8 cellular contexts compared by ENCODE assay signal in genomic region chr7:103347507-103348267, GRCh38. TPM values are rescaled to one million over a fixed set of nuclear protein-coding genes. Genes with fewer than 3 reads are reported as not detected.
DNase-seq lines count a peak whose midpoint lies in the region; ATAC-seq, FAIRE-seq and TF ChIP-seq lines count a peak whose summit lies in the region.

TSS of gene PSMC2 (plus strand) at chr7:103347643. CDS start at chr7:103347712, 69 bp downstream.

- H3K27ac ChIP-seq in cardiac muscle cell (peak within 1 kb of the TSS; percentile 95), parathyroid adenoma (peak within 1 kb of the TSS; percentile 79), tibial artery (peak within 1 kb of the TSS; percentile 93 to 94)

- intact Hi-C loops in tibial artery (cut with DNase I; ENCODE audit: low total_unique reads) = no loop called here

- peak within 1 kb of the TSS; percentile 100 for H3K4me3 Mint-ChIP-seq in activated naive CD8-positive, alpha-beta T cell treated with anti-CD3 and anti-CD28 coated beads, Interleukin-2, amount 50 U/mL, for 24 hours

- H3K27ac Mint-ChIP-seq in activated naive CD8-positive, alpha-beta T cell treated with anti-CD3 and anti-CD28 coated beads, Interleukin-2, amount 50 U/mL, for 24 hours = peak within 1 kb of the TSS; percentile 99

- peak within 1 kb of the TSS; percentile 79 for H3K4me2 ChIP-seq in parathyroid adenoma (ENCODE audit: low read length)

- peaks cover 61% of the 10 kb centered on the region for H3K79me2 ChIP-seq in parathyroid adenoma

- ATAC-seq in HG02840 (IDR thresholded peaks at IDR 0.05; ENCODE audit: low FRiP score, unreplicated experiment) = peak; percentile 53
- peak; percentile 78 for ATAC-seq in activated naive CD8-positive, alpha-beta T cell treated with anti-CD3 and anti-CD28 coated beads, Interleukin-2, amount 50 U/mL, for 24 hours

- peak within 1 kb of the TSS; percentile 91 for H3K4me3 ChIP-seq in cardiac muscle cell
- peak within 1 kb of the TSS; percentile 76 for H3K4me3 ChIP-seq in parathyroid adenoma (ENCODE audit: low read depth, low read length)
- peak within 1 kb of the TSS; percentile 83 to 96 for H3K4me3 ChIP-seq in tibial artery

- no peaks in the 10 kb centered on the region for H3K27me3 Mint-ChIP-seq in activated naive CD8-positive, alpha-beta T cell treated with anti-CD3 and anti-CD28 coated beads, Interleukin-2, amount 50 U/mL, for 24 hours

- H3K4me1 Mint-ChIP-seq in activated naive CD8-positive, alpha-beta T cell treated with anti-CD3 and anti-CD28 coated beads, Interleukin-2, amount 50 U/mL, for 24 hours = peaks cover 64% of the 10 kb centered on the region

- TF ChIP-seq CTCF in cardiac muscle cell (IDR thresholded peaks at IDR 0.05; ENCODE audit: low read depth, low read length) = no peak
- TF ChIP-seq CTCF in parathyroid adenoma (IDR thresholded peaks at IDR 0.05) = no peak
- TF ChIP-seq CTCF in tibial artery (IDR thresholded peaks at IDR 0.05) = no peak

- H3K9me3 ChIP-seq in cardiac muscle cell (ENCODE audit: low read depth) = no peaks in the 10 kb centered on the region
- H3K9me3 ChIP-seq in parathyroid adenoma (ENCODE audit: control insufficient read depth, low read length) = no peaks in the 10 kb centered on the region
- no peaks in the 10 kb centered on the region for H3K9me3 ChIP-seq in tibial artery

- peak within 1 kb of the TSS; percentile 87 for H2AFZ ChIP-seq in parathyroid adenoma

- peak; percentile 36 for DNase-seq in GM12892 (ENCODE audit: insufficient read length)
- peak; percentile 79 for DNase-seq in NCI-H1436 (lab: John Stamatoyannopoulos, UW)
- DNase-seq in SW480 (ENCODE audit: low spot score) = peak; percentile 97
- DNase-seq in activated naive CD8-positive, alpha-beta T cell treated with anti-CD3 and anti-CD28 coated beads, Interleukin-2, amount 50 U/mL, for 24 hours = peak; percentile 79
- DNase-seq in cardiac muscle cell (ENCODE audit: low read depth in 1 of 2, low spot score in 1 of 2) = peak; percentile 82 to 94
- peak; percentile 81 to 87 for DNase-seq in tibial artery

- peak within 1 kb of the TSS; percentile 15 for H3K9ac ChIP-seq in parathyroid adenoma

- TF ChIP-seq POLR2A in GM12892 (IDR thresholded peaks at IDR 0.05; ENCODE audit: low read depth, low read length) = no peak; the same call in none of the 2 replicates

- H3K4me1 ChIP-seq in cardiac muscle cell (ENCODE audit: low read depth) (peaks cover 10% of the 10 kb centered on the region), parathyroid adenoma (peaks cover 7% of the 10 kb centered on the region), tibial artery (peaks cover 0 to 63% (median 50%) of the 10 kb centered on the region in 4 donors)

- H3K9me3 Mint-ChIP-seq in activated naive CD8-positive, alpha-beta T cell treated with anti-CD3 and anti-CD28 coated beads, Interleukin-2, amount 50 U/mL, for 24 hours = no peaks in the 10 kb centered on the region

- no peaks in the 10 kb centered on the region for H3K27me3 ChIP-seq in cardiac muscle cell
- H3K27me3 ChIP-seq in parathyroid adenoma (ENCODE audit: control insufficient read depth, insufficient read depth, low read length) = no peaks in the 10 kb centered on the region
- H3K27me3 ChIP-seq in tibial artery = no peaks in the 10 kb centered on the region

- no peaks in the 10 kb centered on the region for H3K36me3 ChIP-seq in cardiac muscle cell
- no peaks in the 10 kb centered on the region for H3K36me3 ChIP-seq in parathyroid adenoma (ENCODE audit: control insufficient read depth, insufficient read depth, low read length)
- H3K36me3 ChIP-seq in tibial artery = peaks cover 0 to 11% (median 4%) of the 10 kb centered on the region in 3 donors

- H3K36me3 Mint-ChIP-seq in activated naive CD8-positive, alpha-beta T cell treated with anti-CD3 and anti-CD28 coated beads, Interleukin-2, amount 50 U/mL, for 24 hours (ENCODE audit: low read depth) = peaks cover 33% of the 10 kb centered on the region

- peak; percentile 79 for FAIRE-seq in GM12892 (lab: Jason Lieb, UNC)

RNA-seq across cellular contexts. Expression of gene PSMC2, which starts in this region (rescaled TPM):
- polyA plus RNA-seq in GM12892 (2012; ENCODE audit: missing spikeins) = 147 TPM
- 75.6 and 90.6 TPM in 2 replicates for total RNA-seq in cardiac muscle cell
- 112 and 156 TPM in 2 replicates for polyA plus RNA-seq in cardiac muscle cell

Comparison
In these comparisons a context has a peak if more than half of its experiments do, and no peak if none do; other contexts are left out.
1. Peak in every context shown above with its lines: DNase-seq, ATAC-seq, H3K4me3 ChIP-seq and H3K27ac ChIP-seq.
2. DNase-seq: peak in every context shown above with its lines; median percentile 97 in SW480; 88 in cardiac muscle cell; 84 in tibial artery; 79 in NCI-H1436; 79 in activated naive CD8-positive, alpha-beta T cell treated with anti-CD3 and anti-CD28 coated beads, Interleukin-2, amount 50 U/mL, for 24 hours; 36 in GM12892.